8 cellular contexts compared by ENCODE assay signal in the genomic region with DNA sequence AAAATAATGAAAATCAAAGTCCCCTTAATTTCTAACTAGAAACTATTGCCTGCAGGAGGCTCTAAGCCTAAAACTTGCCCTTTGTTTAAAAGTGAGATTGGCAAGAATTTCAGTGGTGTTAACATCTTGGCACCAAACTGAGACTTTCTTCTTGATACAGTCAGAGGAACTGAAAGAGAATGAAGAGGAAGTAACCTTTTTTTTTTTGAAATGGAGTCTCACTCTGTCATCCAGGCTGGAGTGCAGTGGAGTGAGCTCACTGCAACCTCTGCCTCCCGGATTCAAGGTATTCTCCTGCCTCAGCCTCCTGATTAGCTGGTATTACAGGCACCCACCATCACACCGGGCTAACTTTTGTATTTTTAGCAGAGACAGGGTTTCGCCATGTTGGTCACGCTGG. TPM values are rescaled to one million over a fixed set of nuclear protein-coding genes. Genes with fewer than 3 reads are reported as not detected.
A peak's percentile ranks its signal among the peaks of the same experiment; 100 is the strongest.
DNase-seq lines count a peak whose midpoint lies in the region; ATAC-seq lines count a peak whose summit lies in the region.

No MANE protein-coding gene starts in this region.

- H3K9ac ChIP-seq in iPS-20b (ENCODE audit: low read depth, low read length), result peak overlapping the region; percentile 31; the same call in 1 of the 2 replicates

- H3K4me3 Mint-ChIP-seq in activated CD8-positive, alpha-beta T cell treated with anti-CD3 and anti-CD28 coated beads, Interleukin-2, amount 10 ng/mL, durations not matched to agents 7 days and 5 days, result no peak overlapping the region

- peaks cover 22% of the 10 kb centered on the region for H3K4me1 ChIP-seq in iPS-20b (ENCODE audit: insufficient read depth, low read length)

- H3K36me3 ChIP-seq in iPS-20b (ENCODE audit: insufficient read depth, low read depth, low read length), result no peaks in the 10 kb centered on the region

- POLR2A ChIA-PET in activated CD8-positive, alpha-beta T cell treated with anti-CD3 and anti-CD28 coated beads, Interleukin-2, amount 10 ng/mL, durations not matched to agents 7 days and 5 days (lab: Charles Lee), result no interaction called here

- peaks cover 11% of the 10 kb centered on the region for H3K36me3 Mint-ChIP-seq in activated CD8-positive, alpha-beta T cell treated with anti-CD3 and anti-CD28 coated beads, Interleukin-2, amount 10 ng/mL, durations not matched to agents 7 days and 5 days (ENCODE audit: low read depth)

- H3K27me3 ChIP-seq in iPS-20b (ENCODE audit: insufficient read depth, low read length), result no peaks in the 10 kb centered on the region

- CTCF ChIA-PET in activated CD8-positive, alpha-beta T cell treated with anti-CD3 and anti-CD28 coated beads, Interleukin-2, amount 10 ng/mL, durations not matched to agents 7 days and 5 days (lab: Charles Lee), result interaction anchor here (1.2 to 6.6 kb wide), 3 partner anchors 13 to 144 kb away, joined by 3 to 272 read pairs (median 3); no protein-coding TSS in a partner anchor

- H3K27ac Mint-ChIP-seq in activated CD8-positive, alpha-beta T cell treated with anti-CD3 and anti-CD28 coated beads, Interleukin-2, amount 10 ng/mL, durations not matched to agents 7 days and 5 days, result no peak overlapping the region

- H3K9me3 ChIP-seq in iPS-20b (ENCODE audit: insufficient read depth, low read depth, low read length), result no peaks in the 10 kb centered on the region

- peak overlapping the region; percentile 22 for H3K27ac ChIP-seq in iPS-20b (ENCODE audit: low read length)

- peaks cover 31% of the 10 kb centered on the region for H3K4me1 Mint-ChIP-seq in activated CD8-positive, alpha-beta T cell treated with anti-CD3 and anti-CD28 coated beads, Interleukin-2, amount 10 ng/mL, durations not matched to agents 7 days and 5 days (ENCODE audit: low read depth)

- no peaks in the 10 kb centered on the region for H3K27me3 Mint-ChIP-seq in activated CD8-positive, alpha-beta T cell treated with anti-CD3 and anti-CD28 coated beads, Interleukin-2, amount 10 ng/mL, durations not matched to agents 7 days and 5 days (ENCODE audit: low read depth)

- ATAC-seq in GM18502 (IDR thresholded peaks at IDR 0.05; ENCODE audit: poor library complexity, unreplicated experiment) (peak; percentile 62), HG02610 (IDR thresholded peaks at IDR 0.05; ENCODE audit: unreplicated experiment) (peak; percentile 49)
- no peak for ATAC-seq in activated CD8-positive, alpha-beta T cell treated with anti-CD3 and anti-CD28 coated beads, Interleukin-2, amount 10 ng/mL, durations not matched to agents 7 days and 5 days

- H3K4me3 ChIP-seq in iPS-20b (ENCODE audit: low read length), result no peak overlapping the region

- H3K9me3 Mint-ChIP-seq in activated CD8-positive, alpha-beta T cell treated with anti-CD3 and anti-CD28 coated beads, Interleukin-2, amount 10 ng/mL, durations not matched to agents 7 days and 5 days (ENCODE audit: insufficient read depth), result no peaks in the 10 kb centered on the region

- DNase-seq in MV-4-11 (lab: John Stamatoyannopoulos, UW) (peak; percentile 91), UCSD-AML1 (lab: John Stamatoyannopoulos, UW; ENCODE audit: unreplicated experiment) (no peak), RKO (ENCODE audit: low spot score) (no peak), NCI-H146 (lab: John Stamatoyannopoulos, UW) (no peak)
- DNase-seq in activated CD8-positive, alpha-beta T cell treated with anti-CD3 and anti-CD28 coated beads, Interleukin-2, amount 10 ng/mL, durations not matched to agents 7 days and 5 days, result no peak

RNA-seq across cellular contexts. Expression of a gene that starts 3.6 kb away (rescaled TPM):
- 10 to 100 TPM; 14.9 to 18.9 TPM for total RNA-seq in activated CD8-positive, alpha-beta T cell treated with anti-CD3 and anti-CD28 coated beads, Interleukin-2, amount 10 ng/mL, durations not matched to agents 7 days and 5 days

RNA-seq across cellular contexts. Expression of a gene that starts 5.4 kb away (rescaled TPM):
- total RNA-seq in activated CD8-positive, alpha-beta T cell treated with anti-CD3 and anti-CD28 coated beads, Interleukin-2, amount 10 ng/mL, durations not matched to agents 7 days and 5 days, result 1 to 10 TPM; 4.4 to 5.0 TPM
